In genomic region chr19:56348289-56348877, GRCh38 we compare ENCODE assay signal across 10 cellular contexts. TPM values are rescaled to one million over a fixed set of nuclear protein-coding genes. Genes with fewer than 3 reads are reported as not detected.
DNase-seq lines count a peak whose midpoint lies in the region; FAIRE-seq and TF ChIP-seq lines count a peak whose summit lies in the region.
"Had no signal": no experiment of that assay in that cellular context is flagged by ENCODE, and none has a peak within 500 bp of the region (broad histone marks: within the 10 kb centered on the region; RNA-seq: fewer than 3 reads in every experiment).

No MANE protein-coding gene starts in this region.

- no peaks in the 10 kb centered on the region for H3K9me1 ChIP-seq in endothelial cell of umbilical vein (replicated peaks; ENCODE audit: control insufficient read depth, extremely low read depth, insufficient read depth, low read length)

- no peaks in the 10 kb centered on the region for H3K36me3 ChIP-seq in endothelial cell of umbilical vein (ENCODE audit: control insufficient read depth in 2 of 2, extremely low read depth in 1 of 2, insufficient read depth in 2 of 2, low read length in 2 of 2)
- H3K36me3 ChIP-seq: ascending aorta had no signal

- H3K9me3 ChIP-seq in endothelial cell of umbilical vein (replicated peaks; ENCODE audit: control insufficient read depth, insufficient read depth, low read length), result no peaks in the 10 kb centered on the region
- H3K9me3 ChIP-seq: ascending aorta had no signal

- no peak for FAIRE-seq in endothelial cell of umbilical vein (lab: Jason Lieb, UNC)
- FAIRE-seq in GM12892 (lab: Jason Lieb, UNC), result no peak
- FAIRE-seq: islet of Langerhans had no signal

- dilution Hi-C loops in endothelial cell of umbilical vein (cut with MboI; ENCODE audit: extremely low pct_ligation_motif_present, low sequenced_read_pairs), result no loop called here

- H3K4me1 ChIP-seq in endothelial cell of umbilical vein (ENCODE audit: control insufficient read depth, extremely low read depth, insufficient read depth, low read length), result no peaks in the 10 kb centered on the region
- H3K4me1 ChIP-seq: ascending aorta had no signal

- no peak overlapping the region for H3K9ac ChIP-seq in endothelial cell of umbilical vein (replicated peaks; ENCODE audit: extremely low read depth, insufficient read depth, low read length)

- no peak overlapping the region for H3K27ac ChIP-seq in endothelial cell of umbilical vein (ENCODE audit: insufficient read depth, low read depth, low read length)
- H3K27ac ChIP-seq: ascending aorta had no signal

- intact Hi-C loops in endothelial cell of umbilical vein (cut with micrococcal nuclease), result no loop called here

- TF ChIP-seq CTCF in AG09319 (IDR thresholded peaks at IDR 0.05; ENCODE audit: low read depth, low read length) (peak; percentile 26), endothelial cell of umbilical vein (IDR thresholded peaks at IDR 0.05; ENCODE audit: extremely low read depth in 1 of 2, insufficient read depth in 1 of 2, low read depth in 1 of 2, low read length in 2 of 2) (peak; percentile 24 to 33)

- H3K4me3 ChIP-seq in endothelial cell of umbilical vein (replicated peaks in 1 of 3; ENCODE audit: insufficient read depth in 1 of 3, low read depth in 1 of 3, low read length in 3 of 3), result no peak overlapping the region
- H3K4me3 ChIP-seq: ascending aorta had no signal

- POLR2A ChIA-PET in endothelial cell of umbilical vein (lab: Charles Lee), result no interaction called here

- no TSS peak for BruUV-seq in endothelial cell of umbilical vein (replicated peaks; lab: Mats Ljungman, UMichigan)

- CTCF ChIA-PET in endothelial cell of umbilical vein (lab: Charles Lee), result interaction anchor here (0.5 to 6.7 kb wide), 12 partner anchors 10 to 1327 kb away, joined by 3 to 79 read pairs (median 12); no protein-coding TSS in a partner anchor

- H3K79me2 ChIP-seq in endothelial cell of umbilical vein (ENCODE audit: control insufficient read depth, insufficient read depth, low read length), result no peaks in the 10 kb centered on the region

- DNase-seq in AG09319 (ENCODE audit: extremely low read depth, low read depth) (no peak), EL (peak; percentile 22), NCI-H82 (lab: John Stamatoyannopoulos, UW) (peak; percentile 56), endothelial cell of umbilical vein (ENCODE audit: low read depth, low spot score) (peak; percentile 6), MV-4-11 (lab: John Stamatoyannopoulos, UW) (no peak), GM12892 (ENCODE audit: insufficient read length) (no peak), NCI-H446 treated with DMSO at 0.1 percent for 48 hours (lab: John Stamatoyannopoulos, UW) (no peak), AG20443 (ENCODE audit: low spot score) (no peak)

- no peaks in the 10 kb centered on the region for H3K27me3 ChIP-seq in endothelial cell of umbilical vein (ENCODE audit: control insufficient read depth in 2 of 2, insufficient read depth in 2 of 2, low read length in 2 of 2)
- H3K27me3 ChIP-seq: ascending aorta had no signal

- H4K20me1 ChIP-seq in endothelial cell of umbilical vein (replicated peaks; ENCODE audit: control insufficient read depth, extremely low read depth, insufficient read depth, low read length), result no peaks in the 10 kb centered on the region

- TF ChIP-seq POLR2A in endothelial cell of umbilical vein (IDR thresholded peaks at IDR 0.05; ENCODE audit: low read depth, low read length) (no peak), GM12892 (IDR thresholded peaks at IDR 0.05; ENCODE audit: low read depth, low read length) (no peak)

- H2AFZ ChIP-seq in endothelial cell of umbilical vein (ENCODE audit: low read depth, low read length), result no peak overlapping the region

- H3K4me2 ChIP-seq in endothelial cell of umbilical vein (ENCODE audit: insufficient read depth, low read length), result no peak overlapping the region

TF ChIP-seq in endothelial cell of umbilical vein, 7 proteins besides CTCF, POLR2A, EP300 and RAD21:
- TF ChIP-seq EZH2 (IDR thresholded peaks at IDR 0.05; ENCODE audit: borderline replicate concordance, low read depth, low read length, severe bottlenecking) (no peak), POLR2AphosphoS5 (IDR thresholded peaks at IDR 0.05; ENCODE audit: insufficient read depth, low read depth, low read length) (no peak), MAX (IDR thresholded peaks at IDR 0.05; ENCODE audit: insufficient read depth, insufficient read length) (no peak), FOS (IDR thresholded peaks at IDR 0.05; ENCODE audit: borderline replicate concordance, insufficient read depth, low read length) (no peak), JUN (IDR thresholded peaks at IDR 0.05; ENCODE audit: borderline replicate concordance, insufficient read depth, insufficient read length, low read depth) (no peak), MYC (IDR thresholded peaks at IDR 0.05; ENCODE audit: low read depth, low read length) (no peak), GATA2 (IDR thresholded peaks at IDR 0.05; ENCODE audit: insufficient read depth, insufficient read length, low read depth, low read length) (no peak)

RNA-seq across cellular contexts. Expression of gene ZSCAN5A, which starts 33.7 kb away (rescaled TPM):
- total RNA-seq in endothelial cell of umbilical vein, result 12.0 and 12.2 TPM in 2 replicates
- 5.1 and 9.9 TPM in 2 replicates for polyA plus RNA-seq in endothelial cell of umbilical vein
- 8.6 and 10.7 TPM in 2 replicates for polyA plus RNA-seq in endothelial cell of umbilical vein (2011; cell fraction: cytosol; rRNA removed)
- 9.1 and 10.9 TPM in 2 replicates for polyA plus RNA-seq in endothelial cell of umbilical vein (2011; cell fraction: nucleus; rRNA removed)
- polyA plus RNA-seq in endothelial cell of umbilical vein (2012), result 9.8 and 10.8 TPM in 2 replicates
- 23.7 and 24.8 TPM in 2 replicates for polyA minus RNA-seq in endothelial cell of umbilical vein
- polyA minus RNA-seq in endothelial cell of umbilical vein (2011; cell fraction: cytosol; rRNA and poly(A)+ RNA removed), result 19.2 TPM
- 33.0 and 44.9 TPM in 2 replicates for polyA minus RNA-seq in endothelial cell of umbilical vein (2011; cell fraction: nucleus; rRNA and poly(A)+ RNA removed)
- polyA plus RNA-seq in GM12892 (2012; ENCODE audit: missing spikeins), result 7.1 TPM

RNA-seq across cellular contexts. Expression of gene ZNF582, which starts 45.0 kb away (rescaled TPM):
- 2.2 and 2.9 TPM in 2 replicates for total RNA-seq in endothelial cell of umbilical vein
- polyA plus RNA-seq in endothelial cell of umbilical vein, result 2.2 and 2.5 TPM in 2 replicates
- polyA plus RNA-seq in endothelial cell of umbilical vein (2011; cell fraction: cytosol; rRNA removed), result 1.8 and 2.1 TPM in 2 replicates
- polyA plus RNA-seq in endothelial cell of umbilical vein (2011; cell fraction: nucleus; rRNA removed), result 1.6 and 3.0 TPM in 2 replicates
- 1.5 and 2.7 TPM in 2 replicates for polyA plus RNA-seq in endothelial cell of umbilical vein (2012)
- 2.3 and 2.8 TPM in 2 replicates for polyA minus RNA-seq in endothelial cell of umbilical vein
- polyA minus RNA-seq in endothelial cell of umbilical vein (2011; cell fraction: cytosol; rRNA and poly(A)+ RNA removed), result not detected
- 1.2 and 1.8 TPM in 2 replicates for polyA minus RNA-seq in endothelial cell of umbilical vein (2011; cell fraction: nucleus; rRNA and poly(A)+ RNA removed)
- polyA plus RNA-seq in GM12892 (2012; ENCODE audit: missing spikeins), result 0.45 TPM

RNA-seq across cellular contexts. Expression of gene ZNF583, which starts 55.7 kb away (rescaled TPM):
- 2.4 and 4.8 TPM in 2 replicates for total RNA-seq in endothelial cell of umbilical vein
- 0.99 TPM in 2 replicates for polyA plus RNA-seq in endothelial cell of umbilical vein
- polyA plus RNA-seq in endothelial cell of umbilical vein (2011; cell fraction: cytosol; rRNA removed), result 1.4 and 1.8 TPM in 2 replicates
- polyA plus RNA-seq in endothelial cell of umbilical vein (2011; cell fraction: nucleus; rRNA removed), result 3.0 and 20.3 TPM in 2 replicates
- 3.4 and 3.8 TPM in 2 replicates for polyA plus RNA-seq in endothelial cell of umbilical vein (2012)
- 3.0 and 4.0 TPM in 2 replicates for polyA minus RNA-seq in endothelial cell of umbilical vein
- not detected for polyA minus RNA-seq in endothelial cell of umbilical vein (2011; cell fraction: cytosol; rRNA and poly(A)+ RNA removed)
- 3.8 and 5.6 TPM in 2 replicates for polyA minus RNA-seq in endothelial cell of umbilical vein (2011; cell fraction: nucleus; rRNA and poly(A)+ RNA removed)
- polyA plus RNA-seq in GM12892 (2012; ENCODE audit: missing spikeins), result 1.6 TPM

Comparison
In these comparisons a context has a peak if more than half of its experiments do, and no peak if none do; other contexts are left out.
1. DNase-seq: peak in EL (single experiment), NCI-H82 (single experiment) and endothelial cell of umbilical vein (single experiment); none in AG09319 (single experiment), MV-4-11 (single experiment), GM12892 (single experiment), NCI-H446 treated with DMSO at 0.1 percent for 48 hours (single experiment) and AG20443 (single experiment).